22 cellular contexts compared by ENCODE assay signal in the genomic region with DNA sequence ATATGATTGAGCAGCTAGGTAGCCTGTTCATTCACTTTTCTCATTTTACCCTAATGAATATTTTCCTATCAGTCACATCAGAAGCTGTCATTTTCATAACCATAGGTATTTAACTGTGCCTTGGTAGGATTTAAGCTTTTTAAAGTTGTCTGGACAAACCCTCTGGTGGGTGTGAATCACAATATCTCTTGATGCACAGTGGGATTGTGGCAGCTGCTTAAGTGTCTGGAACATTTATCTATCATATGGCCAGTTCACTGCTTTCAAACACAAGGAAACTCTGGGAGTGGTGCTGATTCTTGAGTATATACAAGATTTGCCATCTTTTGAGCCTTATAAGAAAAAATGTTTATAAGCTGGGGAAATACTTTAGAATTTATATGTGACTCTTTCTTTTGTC.
"Had no signal": no experiment of that assay in that cellular context is flagged by ENCODE, and none has a peak within 500 bp of the region (broad histone marks: within the 10 kb centered on the region; RNA-seq: fewer than 3 reads in every experiment).

No MANE protein-coding gene starts in this region.

- H3K4me1 ChIP-seq: heart right ventricle, left ventricle myocardium inferior, parathyroid adenoma, psoas muscle, right lobe of liver, suprapubic skin, tibial artery, uterus had no signal

- H3K9ac ChIP-seq: parathyroid adenoma had no signal

- H3K9me3 ChIP-seq: heart right ventricle, left ventricle myocardium inferior, mucosa of descending colon, psoas muscle, right lobe of liver, spleen, suprapubic skin, thoracic aorta, tibial artery, uterus had no signal

- H3K4me2 ChIP-seq: hepatocyte had no signal

- ATAC-seq: heart right ventricle; mucosa of descending colon; naive thymus-derived CD8-positive, alpha-beta T cell; psoas muscle; right lobe of liver; stimulated activated effector memory CD8-positive, alpha-beta T cell treated with anti-CD3 and anti-CD28 coated beads, Interleukin-12 subunit alpha, Interleukin-12 subunit beta, amount 100 ng/mL, for 72 hours had no signal

- H2AFZ ChIP-seq: hepatocyte, parathyroid adenoma had no signal

- H3K36me3 ChIP-seq: heart right ventricle, left ventricle myocardium inferior, right lobe of liver, spleen, suprapubic skin, thoracic aorta, tibial artery, uterus had no signal

- H3K27me3 ChIP-seq: heart right ventricle, hepatocyte, right lobe of liver, spleen, suprapubic skin, tibial artery, uterus had no signal

- H3K79me2 ChIP-seq: hepatocyte, parathyroid adenoma had no signal

- DNase-seq: heart right ventricle; islet precursor cell; left ventricle myocardium inferior; midbrain; mucosa of descending colon; naive thymus-derived CD8-positive, alpha-beta T cell; nucleus accumbens; psoas muscle; right lobe of liver; spleen; stimulated activated CD4-positive, alpha-beta T cell treated with anti-CD3 and anti-CD28 coated beads, Interleukin-4, amount 100 ng/mL, for 24 hours; stimulated activated naive CD4-positive, alpha-beta T cell; tibial artery; trophoblast cell; uterus had no signal

- H3K27ac ChIP-seq: heart right ventricle, hepatocyte, left ventricle myocardium inferior, parathyroid adenoma, psoas muscle, right lobe of liver, skin epidermis, spleen, suprapubic skin, thoracic aorta, tibial artery, uterus had no signal

- H3K4me3 ChIP-seq: heart right ventricle, hepatocyte, left ventricle myocardium inferior, lung, mucosa of descending colon, psoas muscle, right lobe of liver, skin epidermis, spleen, suprapubic skin, thoracic aorta, tibial artery, uterus had no signal
